Comparison of ENCODE assay signal across 22 cellular contexts in genomic region chr16:64950262-64950661, GRCh38.
A peak's percentile ranks its signal among the peaks of the same experiment; 100 is the strongest.
DNase-seq lines count a peak whose midpoint lies in the region; ATAC-seq, FAIRE-seq and TF ChIP-seq lines count a peak whose summit lies in the region.
"Had no signal": no experiment of that assay in that cellular context is flagged by ENCODE, and none has a peak within 500 bp of the region (broad histone marks: within the 10 kb centered on the region; RNA-seq: fewer than 3 reads in every experiment).

No MANE protein-coding gene starts in this region.

- 0% methylated on average over 6 of the region's 7 CpGs for WGBS in GM12878 (ENCODE audit: insufficient coverage, insufficient replicate concordance, low lambda C conversion rate, missing lambda C conversion rate)

- no peaks in the 10 kb centered on the region for H3K27me3 ChIP-seq in GM12878 (replicated peaks in 1 of 2; ENCODE audit: control insufficient read depth in 2 of 2, insufficient read depth in 2 of 2, low read length in 1 of 2)
- H3K27me3 ChIP-seq: MG63, SJSA1 had no signal

- H3K27ac ChIP-seq in GM12878 (ENCODE audit: control insufficient read depth, insufficient read depth), result no peak overlapping the region
- H3K27ac ChIP-seq: SJSA1 had no signal

- TF ChIP-seq RAD21 in GM12878 (IDR thresholded peaks at IDR 0.05; ENCODE audit: insufficient read depth, low read depth, low read length), result no peak

- H3K36me3 ChIP-seq in GM12878 (ENCODE audit: control insufficient read depth in 2 of 2, insufficient read depth in 2 of 2, low read length in 1 of 2), result no peaks in the 10 kb centered on the region
- H3K36me3 ChIP-seq: MG63 had no signal

- no peak overlapping the region for H3K9ac ChIP-seq in GM12878 (ENCODE audit: control insufficient read depth, insufficient read depth, low read length)

- H3K9me3 Mint-ChIP-seq in nephron (no peaks in the 10 kb centered on the region), Calu3 (ENCODE audit: low read depth, unreplicated experiment) (peaks cover 12% of the 10 kb centered on the region)

- POLR2A ChIA-PET in GM12878 (lab: Charles Lee), result no interaction called here

- DNase-seq in D721Med (ENCODE audit: insufficient read length, low spot score), result no peak
- DNase-seq in LNCaP clone FGC (ENCODE audit: low read depth), result no peak
- DNase-seq in GM12878 (ENCODE audit: low read depth, low spot score), result no peak
- no peak for DNase-seq in NCI-H187 treated with DMSO at 0.1 percent for 48 hours (lab: John Stamatoyannopoulos, UW)
- no peak for DNase-seq in Calu3
- DNase-seq: activated CD4-positive, alpha-beta T cell treated with anti-CD3 and anti-CD28 coated beads, Interleukin-2, amount 50 U/mL, for 1 hour; activated naive CD8-positive, alpha-beta T cell treated with anti-CD3 and anti-CD28 coated beads, Interleukin-2, amount 10 ng/mL, durations not matched to agents 7 days and 5 days; activated T-cell treated with anti-CD3 and anti-CD28 coated beads, Interleukin-2, amount 50 U/mL, for 48 hours; central memory CD4-positive, alpha-beta T cell; islet precursor cell; MG63; NCI-H2081 treated with DMSO at 0.1 percent for 48 hours; NCI-H748 treated with DMSO at 0.1 percent for 48 hours had no signal

- no peak for TF ChIP-seq POLR2A in GM12878 (IDR thresholded peaks at IDR 0.05; ENCODE audit: low read depth, low read length)

- CTCF ChIA-PET in GM12878 (lab: Yijun Ruan, JAX) (no interaction called here), Calu3 (lab: Charles Lee) (no interaction called here)

- no peaks in the 10 kb centered on the region for H3K4me1 ChIP-seq in GM12878 (ENCODE audit: control insufficient read depth, insufficient read depth, low read length)

- no peak overlapping the region for H3K4me2 ChIP-seq in GM12878 (ENCODE audit: control insufficient read depth, insufficient read depth)

- TF ChIP-seq CTCF in D721Med (IDR thresholded peaks at IDR 0.05; ENCODE audit: insufficient read depth, missing control alignments) (peak; percentile 15), LNCaP clone FGC (IDR thresholded peaks at IDR 0.05; ENCODE audit: control insufficient read depth, extremely low read depth, insufficient read depth) (peak; percentile 8; the same call in 1 of the 2 replicates), GM12878 (IDR thresholded peaks at IDR 0.05 in 2 of 3, conservative IDR thresholded peaks at IDR 0.05 in 1 of 3; ENCODE audit: control insufficient read depth in 2 of 3, extremely low read depth in 1 of 3, insufficient read depth in 1 of 3, low read depth in 3 of 3, low read length in 3 of 3) (no peak), nephron (IDR thresholded peaks at IDR 0.05; ENCODE audit: unreplicated experiment in 3 of 3) (no peak), Calu3 (IDR thresholded peaks at IDR 0.05; ENCODE audit: unreplicated experiment) (no peak)

- H3K36me3 Mint-ChIP-seq in nephron (ENCODE audit: low read depth) (peaks cover 73% of the 10 kb centered on the region), Calu3 (ENCODE audit: insufficient read depth, unreplicated experiment) (no peaks in the 10 kb centered on the region)
- H3K36me3 Mint-ChIP-seq: activated naive CD8-positive, alpha-beta T cell treated with anti-CD3 and anti-CD28 coated beads, Interleukin-2, amount 10 ng/mL, durations not matched to agents 7 days and 5 days; CD14-positive monocyte had no signal

- no peaks in the 10 kb centered on the region for H3K79me2 ChIP-seq in GM12878 (ENCODE audit: control insufficient read depth, insufficient read depth, low read length)

- H3K4me1 Mint-ChIP-seq in nephron, result peaks cover 16% of the 10 kb centered on the region
- H3K4me1 Mint-ChIP-seq in Calu3 (ENCODE audit: low read depth, unreplicated experiment), result no peaks in the 10 kb centered on the region
- H3K4me1 Mint-ChIP-seq: activated naive CD8-positive, alpha-beta T cell treated with anti-CD3 and anti-CD28 coated beads, Interleukin-2, amount 10 ng/mL, durations not matched to agents 7 days and 5 days; CD14-positive monocyte had no signal

- intact Hi-C loops in GM12878 (cut with micrococcal nuclease; ENCODE audit: unreplicated experiment) (no loop called here), Calu3 (cut with micrococcal nuclease; ENCODE audit: unreplicated experiment) (no loop called here)

- no peaks in the 10 kb centered on the region for H4K20me1 ChIP-seq in GM12878 (ENCODE audit: control insufficient read depth, insufficient read depth)

- RAD21 ChIA-PET in GM12878 (lab: Charles Lee; ENCODE audit: unreplicated experiment), result no interaction called here

- no peak overlapping the region for H2AFZ ChIP-seq in GM12878 (ENCODE audit: control insufficient read depth, low read depth, low read length)

- H3K4me3 Mint-ChIP-seq in nephron (no peak overlapping the region), Calu3 (ENCODE audit: low read depth, unreplicated experiment) (no peak overlapping the region)
- H3K4me3 Mint-ChIP-seq: activated naive CD8-positive, alpha-beta T cell treated with anti-CD3 and anti-CD28 coated beads, Interleukin-2, amount 10 ng/mL, durations not matched to agents 7 days and 5 days; CD14-positive monocyte; stimulated activated naive CD8-positive, alpha-beta T cell treated with anti-CD3 and anti-CD28 coated beads, Interleukin-15, Interleukin-2, amounts not matched to agents 100 ng/mL and 50 ng/mL, for 24 hours had no signal

- no peak for FAIRE-seq in D721Med (lab: Jason Lieb, UNC)
- FAIRE-seq in GM12878 (lab: Jason Lieb, UNC), result no peak
- FAIRE-seq: endometrium, GM12891, urothelium cell line had no signal

- H3K4me3 ChIP-seq in LNCaP clone FGC (ENCODE audit: low read depth, low read length), result no peak overlapping the region
- no peak overlapping the region for H3K4me3 ChIP-seq in GM12878
- H3K4me3 ChIP-seq: MG63, SJSA1 had no signal

- in situ Hi-C loops in GM12878 (cut with MboI), result no loop called here

- BruUV-seq in GM12878 (replicated peaks; lab: Mats Ljungman, UMichigan), result no TSS peak
- BruUV-seq in Calu3 (replicated peaks; lab: Mats Ljungman, UMichigan), result no TSS peak

- H3K9me3 ChIP-seq in GM12878 (replicated peaks; ENCODE audit: control insufficient read depth, insufficient read depth, low read length), result no peaks in the 10 kb centered on the region
- H3K9me3 ChIP-seq: MG63, SJSA1 had no signal

- SMC1A ChIA-PET in GM12878 (lab: Charles Lee; ENCODE audit: uncharacterized antibody, unreplicated experiment), result interaction anchor here (0.7 to 1.1 kb wide), 2 partner anchors 10 to 24 kb away, joined by 3 to 4 read pairs; no protein-coding TSS in a partner anchor

- TF ChIP-seq EP300 in GM12878 (IDR thresholded peaks at IDR 0.05; ENCODE audit: borderline replicate concordance in 1 of 2, control insufficient read depth in 1 of 2, low read depth in 2 of 2, low read length in 2 of 2), result no peak

- peak overlapping the region in 2 of 3 experiments; percentile 64 to 75 for H3K27ac Mint-ChIP-seq in nephron
- no peak overlapping the region for H3K27ac Mint-ChIP-seq in Calu3 (ENCODE audit: unreplicated experiment)
- H3K27ac Mint-ChIP-seq: activated naive CD8-positive, alpha-beta T cell treated with anti-CD3 and anti-CD28 coated beads, Interleukin-2, amount 10 ng/mL, durations not matched to agents 7 days and 5 days; CD14-positive monocyte; stimulated activated naive CD8-positive, alpha-beta T cell treated with anti-CD3 and anti-CD28 coated beads, Interleukin-15, Interleukin-2, amounts not matched to agents 100 ng/mL and 50 ng/mL, for 24 hours had no signal

- H3K27me3 Mint-ChIP-seq in nephron (ENCODE audit: low read depth), result no peaks in the 10 kb centered on the region
- no peaks in the 10 kb centered on the region for H3K27me3 Mint-ChIP-seq in Calu3 (ENCODE audit: unreplicated experiment)
- H3K27me3 Mint-ChIP-seq: activated naive CD8-positive, alpha-beta T cell treated with anti-CD3 and anti-CD28 coated beads, Interleukin-2, amount 10 ng/mL, durations not matched to agents 7 days and 5 days; stimulated activated naive CD8-positive, alpha-beta T cell treated with anti-CD3 and anti-CD28 coated beads, Interleukin-15, Interleukin-2, amounts not matched to agents 100 ng/mL and 50 ng/mL, for 24 hours had no signal

- ATAC-seq in GM12878 (peak; percentile 31; the same call in 1 of the 3 replicates), HG03378 (IDR thresholded peaks at IDR 0.05; ENCODE audit: unreplicated experiment) (no peak), GM21737 (IDR thresholded peaks at IDR 0.05; ENCODE audit: unreplicated experiment) (no peak)

TF ChIP-seq in GM12878, 131 proteins besides CTCF, POLR2A, EP300 and RAD21 (continues in another document):
- TF ChIP-seq NRF1 (conservative IDR thresholded peaks at IDR 0.05; ENCODE audit: low read depth, low read length) (no peak), NR2C2 (IDR thresholded peaks at IDR 0.05; ENCODE audit: borderline replicate concordance, control insufficient read depth, insufficient read length, low read depth) (no peak), NFYA (IDR thresholded peaks at IDR 0.05; ENCODE audit: borderline replicate concordance, low read depth, low read length) (no peak), DPF2 (IDR thresholded peaks at IDR 0.05) (no peak), IRF5 (IDR thresholded peaks at IDR 0.05; ENCODE audit: borderline replicate concordance) (no peak), HDAC6 (IDR thresholded peaks at IDR 0.05; ENCODE audit: unreplicated experiment) (no peak), ZNF622 (IDR thresholded peaks at IDR 0.05) (no peak), MYC (IDR thresholded peaks at IDR 0.05; ENCODE audit: insufficient read depth, insufficient read length, insufficient replicate concordance, low read length, severe bottlenecking) (no peak)

Comparison
In these comparisons a context has a peak if more than half of its experiments do, and no peak if none do; other contexts are left out.
1. CTCF ChIP-seq: peak in D721Med (single experiment) and LNCaP clone FGC (single experiment); none in GM12878 (0 of 3), nephron (0 of 3) and Calu3 (single experiment).